1 cellular context compared by ENCODE assay signal in the genomic region with DNA sequence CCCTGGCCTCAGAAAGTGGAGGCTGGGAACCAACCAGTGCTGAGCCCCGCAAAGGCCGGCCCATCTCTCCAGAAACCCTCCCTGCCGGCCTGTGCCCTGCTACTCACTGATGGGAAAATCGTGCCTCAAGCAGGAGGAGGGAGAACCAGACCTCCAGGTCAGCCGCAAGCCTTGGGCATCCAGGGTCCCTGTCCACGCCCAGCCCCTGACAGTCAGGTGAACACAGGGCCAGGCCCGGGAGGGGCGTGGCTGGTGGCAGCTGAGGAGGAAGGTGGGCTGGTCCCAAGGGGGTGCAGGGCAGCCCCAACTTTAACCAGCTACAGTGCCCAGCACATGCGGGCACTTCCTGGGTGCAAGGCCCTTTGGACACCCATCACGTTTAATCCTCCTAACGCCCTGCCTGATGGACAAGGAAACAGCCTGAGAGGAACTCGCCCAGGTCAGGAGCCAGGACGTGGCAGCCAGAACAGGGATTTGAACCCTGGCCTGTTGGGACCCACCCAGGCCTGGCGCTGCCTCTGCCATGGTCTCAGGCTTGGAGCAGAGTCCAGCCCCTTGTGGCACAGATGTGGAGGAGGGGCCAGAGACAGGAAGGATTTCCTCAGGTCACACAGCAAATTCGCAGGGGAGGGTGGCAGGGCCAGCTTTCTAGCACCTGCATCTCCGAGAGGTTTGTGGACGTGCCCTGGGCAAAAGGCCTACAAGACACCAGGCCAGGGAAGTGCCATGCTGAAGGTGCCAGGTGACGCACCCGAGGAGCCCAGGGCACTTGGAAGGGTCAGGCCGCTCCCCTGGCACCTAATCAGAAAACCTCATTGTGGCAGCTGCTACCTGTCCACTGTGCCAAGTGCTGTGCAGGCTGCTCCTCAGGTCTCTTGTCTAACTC.
TF ChIP-seq lines count a peak whose summit lies in the region.

No MANE protein-coding gene starts in this region.

TF ChIP-seq in GM12878, 131 proteins besides CTCF, POLR2A, EP300 and RAD21:
- TF ChIP-seq EED (IDR thresholded peaks at IDR 0.05; ENCODE audit: low read depth) (no peak), EZH2 (IDR thresholded peaks at IDR 0.05; ENCODE audit: borderline replicate concordance, control insufficient read depth, low read depth, low read length) (no peak), MTA3 (IDR thresholded peaks at IDR 0.05; ENCODE audit: borderline replicate concordance, low read length) (no peak), POLR2AphosphoS2 (IDR thresholded peaks at IDR 0.05; ENCODE audit: low read depth, low read length) (0 out of 2 replicates have a peak, but pooled peaks have one; percentile 48)
- TF ChIP-seq, protein P1, sequence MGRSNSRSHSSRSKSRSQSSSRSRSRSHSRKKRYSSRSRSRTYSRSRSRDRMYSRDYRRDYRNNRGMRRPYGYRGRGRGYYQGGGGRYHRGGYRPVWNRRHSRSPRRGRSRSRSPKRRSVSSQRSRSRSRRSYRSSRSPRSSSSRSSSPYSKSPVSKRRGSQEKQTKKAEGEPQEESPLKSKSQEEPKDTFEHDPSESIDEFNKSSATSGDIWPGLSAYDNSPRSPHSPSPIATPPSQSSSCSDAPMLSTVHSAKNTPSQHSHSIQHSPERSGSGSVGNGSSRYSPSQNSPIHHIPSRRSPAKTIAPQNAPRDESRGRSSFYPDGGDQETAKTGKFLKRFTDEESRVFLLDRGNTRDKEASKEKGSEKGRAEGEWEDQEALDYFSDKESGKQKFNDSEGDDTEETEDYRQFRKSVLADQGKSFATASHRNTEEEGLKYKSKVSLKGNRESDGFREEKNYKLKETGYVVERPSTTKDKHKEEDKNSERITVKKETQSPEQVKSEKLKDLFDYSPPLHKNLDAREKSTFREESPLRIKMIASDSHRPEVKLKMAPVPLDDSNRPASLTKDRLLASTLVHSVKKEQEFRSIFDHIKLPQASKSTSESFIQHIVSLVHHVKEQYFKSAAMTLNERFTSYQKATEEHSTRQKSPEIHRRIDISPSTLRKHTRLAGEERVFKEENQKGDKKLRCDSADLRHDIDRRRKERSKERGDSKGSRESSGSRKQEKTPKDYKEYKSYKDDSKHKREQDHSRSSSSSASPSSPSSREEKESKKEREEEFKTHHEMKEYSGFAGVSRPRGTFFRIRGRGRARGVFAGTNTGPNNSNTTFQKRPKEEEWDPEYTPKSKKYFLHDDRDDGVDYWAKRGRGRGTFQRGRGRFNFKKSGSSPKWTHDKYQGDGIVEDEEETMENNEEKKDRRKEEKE (IDR thresholded peaks at IDR 0.05) = no peak
